In the genomic region with DNA sequence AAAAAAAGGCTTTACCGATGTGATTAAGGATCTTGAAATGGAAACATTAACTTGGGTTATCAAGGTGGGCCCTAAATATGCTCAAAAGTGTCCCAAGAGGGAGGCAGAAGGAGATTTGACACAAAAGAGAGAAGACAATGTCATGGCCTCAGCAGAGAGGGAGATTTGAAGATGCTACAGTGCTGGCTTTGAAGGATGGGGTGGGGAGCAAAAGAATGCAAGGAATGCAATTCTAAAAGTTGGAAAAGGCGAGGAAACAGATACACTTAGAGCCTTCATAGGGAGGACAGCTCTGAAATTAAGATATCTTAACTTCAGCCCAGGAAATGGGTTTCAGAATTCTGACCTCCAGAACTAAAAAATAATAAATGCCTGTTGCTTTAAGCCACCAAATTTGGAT, we compare ENCODE assay signal across 22 cellular contexts.
DNase-seq lines count a peak whose midpoint lies in the region; ATAC-seq and TF ChIP-seq lines count a peak whose summit lies in the region.
"Had no signal": no experiment of that assay in that cellular context is flagged by ENCODE, and none has a peak within 500 bp of the region (broad histone marks: within the 10 kb centered on the region; RNA-seq: fewer than 3 reads in every experiment).

No MANE protein-coding gene starts in this region.

- H3K4me2 ChIP-seq in neural progenitor cell, result no peak overlapping the region

- H3K79me2 ChIP-seq in neural progenitor cell (ENCODE audit: low read depth), result no peaks in the 10 kb centered on the region

- no peaks in the 10 kb centered on the region for H3K27me3 ChIP-seq in neural progenitor cell
- H3K27me3 ChIP-seq: brain microvascular endothelial cell, right lobe of liver had no signal

- TF ChIP-seq CTCF in fibroblast of the aortic adventitia (IDR thresholded peaks at IDR 0.05; ENCODE audit: insufficient read depth, low read length) (no peak), neural progenitor cell (IDR thresholded peaks at IDR 0.05) (no peak), nephron progenitor cell (IDR thresholded peaks at IDR 0.05) (no peak)

- no peaks in the 10 kb centered on the region for H3K9me3 Mint-ChIP-seq in neural progenitor cell
- H3K9me3 Mint-ChIP-seq in activated CD8-positive, alpha-beta memory T cell treated with anti-CD3 and anti-CD28 coated beads, Interleukin-2, amount 10 ng/mL, durations not matched to agents 7 days and 5 days (ENCODE audit: low read depth), result peaks cover 2% of the 10 kb centered on the region
- H3K9me3 Mint-ChIP-seq in nephron progenitor cell, result no peaks in the 10 kb centered on the region
- H3K9me3 Mint-ChIP-seq: activated naive CD8-positive, alpha-beta T cell treated with anti-CD3 and anti-CD28 coated beads, Interleukin-2, amount 10 ng/mL, durations not matched to agents 7 days and 5 days; CD4-positive, alpha-beta T cell; naive B cell; stimulated activated effector memory CD8-positive, alpha-beta T cell treated with anti-CD3 and anti-CD28 coated beads, Interleukin-12 subunit alpha, Interleukin-12 subunit beta, amount 100 ng/mL, for 72 hours had no signal

- peaks cover 24% of the 10 kb centered on the region for H3K4me1 Mint-ChIP-seq in neural progenitor cell
- H3K4me1 Mint-ChIP-seq in activated CD8-positive, alpha-beta memory T cell treated with anti-CD3 and anti-CD28 coated beads, Interleukin-2, amount 10 ng/mL, durations not matched to agents 7 days and 5 days, result peaks cover 13% of the 10 kb centered on the region
- H3K4me1 Mint-ChIP-seq in nephron progenitor cell, result peaks cover 24% of the 10 kb centered on the region

- H3K4me3 ChIP-seq in fibroblast of the aortic adventitia (ENCODE audit: low read depth, low read length) (no peak overlapping the region), neural progenitor cell (no peak overlapping the region)
- H3K4me3 ChIP-seq: coronary artery, GM12878, right lobe of liver had no signal

- H3K36me3 Mint-ChIP-seq in neural progenitor cell (no peaks in the 10 kb centered on the region), nephron progenitor cell (ENCODE audit: low read depth) (no peaks in the 10 kb centered on the region)
- H3K36me3 Mint-ChIP-seq in activated CD8-positive, alpha-beta memory T cell treated with anti-CD3 and anti-CD28 coated beads, Interleukin-2, amount 10 ng/mL, durations not matched to agents 7 days and 5 days, result no peaks in the 10 kb centered on the region
- H3K36me3 Mint-ChIP-seq: activated naive CD8-positive, alpha-beta T cell treated with anti-CD3 and anti-CD28 coated beads, Interleukin-2, amount 10 ng/mL, durations not matched to agents 7 days and 5 days; naive B cell; stimulated activated effector memory CD8-positive, alpha-beta T cell treated with anti-CD3 and anti-CD28 coated beads, Interleukin-12 subunit alpha, Interleukin-12 subunit beta, amount 100 ng/mL, for 72 hours had no signal

- H3K36me3 ChIP-seq in neural progenitor cell, result no peaks in the 10 kb centered on the region
- H3K36me3 ChIP-seq: brain microvascular endothelial cell, right lobe of liver had no signal

- H3K27ac Mint-ChIP-seq in neural progenitor cell (no peak overlapping the region), nephron progenitor cell (no peak overlapping the region)
- H3K27ac Mint-ChIP-seq in activated CD8-positive, alpha-beta memory T cell treated with anti-CD3 and anti-CD28 coated beads, Interleukin-2, amount 10 ng/mL, durations not matched to agents 7 days and 5 days, result no peak overlapping the region
- H3K27ac Mint-ChIP-seq: activated CD4-positive, alpha-beta T cell treated with anti-CD3 and anti-CD28 coated beads for 36 hours; activated naive CD8-positive, alpha-beta T cell treated with anti-CD3 and anti-CD28 coated beads, Interleukin-2, amount 10 ng/mL, durations not matched to agents 7 days and 5 days; CD4-positive, alpha-beta T cell; stimulated activated effector memory CD8-positive, alpha-beta T cell treated with anti-CD3 and anti-CD28 coated beads, Interleukin-12 subunit alpha, Interleukin-12 subunit beta, amount 100 ng/mL, for 72 hours had no signal

- no peak for ATAC-seq in activated CD8-positive, alpha-beta memory T cell treated with anti-CD3 and anti-CD28 coated beads, Interleukin-2, amount 10 ng/mL, durations not matched to agents 7 days and 5 days
- ATAC-seq: activated CD4-positive, alpha-beta T cell treated with anti-CD3 and anti-CD28 coated beads for 36 hours; GM12878; stimulated activated effector memory CD8-positive, alpha-beta T cell treated with anti-CD3 and anti-CD28 coated beads, Interleukin-12 subunit alpha, Interleukin-12 subunit beta, amount 100 ng/mL, for 72 hours had no signal

- peaks cover 28% of the 10 kb centered on the region for H3K4me1 ChIP-seq in neural progenitor cell
- H3K4me1 ChIP-seq: right lobe of liver had no signal

- H3K27ac ChIP-seq in neural progenitor cell, result no peak overlapping the region
- H3K27ac ChIP-seq: brain microvascular endothelial cell, coronary artery, parathyroid adenoma, right lobe of liver had no signal

- H3K9me3 ChIP-seq in neural progenitor cell (ENCODE audit: low read depth), result no peaks in the 10 kb centered on the region
- H3K9me3 ChIP-seq: right lobe of liver had no signal

- H4K20me1 ChIP-seq in neural progenitor cell (ENCODE audit: low read depth), result no peaks in the 10 kb centered on the region

- H3K27me3 Mint-ChIP-seq in neural progenitor cell (ENCODE audit: insufficient read depth, low read depth), result no peaks in the 10 kb centered on the region
- H3K27me3 Mint-ChIP-seq in activated CD8-positive, alpha-beta memory T cell treated with anti-CD3 and anti-CD28 coated beads, Interleukin-2, amount 10 ng/mL, durations not matched to agents 7 days and 5 days, result peaks cover 19% of the 10 kb centered on the region
- peaks cover 2% of the 10 kb centered on the region for H3K27me3 Mint-ChIP-seq in nephron progenitor cell (ENCODE audit: low read depth, poor library complexity)

- H3K9ac ChIP-seq in neural progenitor cell, result no peak overlapping the region
- H3K9ac ChIP-seq: parathyroid adenoma had no signal

- CTCF ChIA-PET in activated CD8-positive, alpha-beta memory T cell treated with anti-CD3 and anti-CD28 coated beads, Interleukin-2, amount 10 ng/mL, durations not matched to agents 7 days and 5 days (lab: Charles Lee), result no interaction called here

- H2AFZ ChIP-seq in neural progenitor cell (replicated peaks), result no peak overlapping the region
- H2AFZ ChIP-seq: parathyroid adenoma had no signal

- DNase-seq in EL (peak; percentile 65), NCI-H226 (peak; percentile 16), fibroblast of the aortic adventitia (ENCODE audit: low read depth) (peak; percentile 7), neural progenitor cell (ENCODE audit: low spot score) (peak; percentile 15), SHP77 (lab: John Stamatoyannopoulos, UW) (no peak), nephron progenitor cell (no peak)
- DNase-seq in activated CD8-positive, alpha-beta memory T cell treated with anti-CD3 and anti-CD28 coated beads, Interleukin-2, amount 10 ng/mL, durations not matched to agents 7 days and 5 days, result no peak
- DNase-seq in activated CD8-positive, alpha-beta memory T cell treated with anti-CD3 and anti-CD28 coated beads, Interleukin-2, amount 50 U/mL, for 48 hours, result no peak
- DNase-seq: activated CD4-positive, alpha-beta T cell treated with anti-CD3 and anti-CD28 coated beads for 36 hours; activated naive CD8-positive, alpha-beta T cell treated with anti-CD3 and anti-CD28 coated beads, Interleukin-2, amount 10 ng/mL, durations not matched to agents 7 days and 5 days; brain microvascular endothelial cell; CD4-positive, alpha-beta T cell; DMS 273 treated with DMSO at 0.1 percent for 48 hours; KG1; naive B cell; NCI-H1048; NCI-H510A treated with DMSO at 0.1 percent for 48 hours; right lobe of liver had no signal

- H3F3A ChIP-seq in neural progenitor cell (ENCODE audit: low read depth), result no peaks in the 10 kb centered on the region

- H3K4me3 Mint-ChIP-seq in neural progenitor cell (no peak overlapping the region), nephron progenitor cell (no peak overlapping the region)
- no peak overlapping the region for H3K4me3 Mint-ChIP-seq in activated CD8-positive, alpha-beta memory T cell treated with anti-CD3 and anti-CD28 coated beads, Interleukin-2, amount 10 ng/mL, durations not matched to agents 7 days and 5 days
- H3K4me3 Mint-ChIP-seq: activated CD4-positive, alpha-beta T cell treated with anti-CD3 and anti-CD28 coated beads for 36 hours; activated naive CD8-positive, alpha-beta T cell treated with anti-CD3 and anti-CD28 coated beads, Interleukin-2, amount 10 ng/mL, durations not matched to agents 7 days and 5 days; CD4-positive, alpha-beta T cell; naive B cell; stimulated activated effector memory CD8-positive, alpha-beta T cell treated with anti-CD3 and anti-CD28 coated beads, Interleukin-12 subunit alpha, Interleukin-12 subunit beta, amount 100 ng/mL, for 72 hours had no signal

Comparison
In these comparisons a context has a peak if more than half of its experiments do, and no peak if none do; other contexts are left out.
1. DNase-seq: peak in EL (single experiment), NCI-H226 (single experiment), fibroblast of the aortic adventitia (single experiment) and neural progenitor cell (single experiment); none in SHP77 (0 of 2), activated CD8-positive, alpha-beta memory T cell treated with anti-CD3 and anti-CD28 coated beads, Interleukin-2, amount 10 ng/mL, durations not matched to agents 7 days and 5 days (single experiment), activated CD8-positive, alpha-beta memory T cell treated with anti-CD3 and anti-CD28 coated beads, Interleukin-2, amount 50 U/mL, for 48 hours (single experiment) and nephron progenitor cell (single experiment).